19 cellular contexts compared by ENCODE assay signal in the genomic region with DNA sequence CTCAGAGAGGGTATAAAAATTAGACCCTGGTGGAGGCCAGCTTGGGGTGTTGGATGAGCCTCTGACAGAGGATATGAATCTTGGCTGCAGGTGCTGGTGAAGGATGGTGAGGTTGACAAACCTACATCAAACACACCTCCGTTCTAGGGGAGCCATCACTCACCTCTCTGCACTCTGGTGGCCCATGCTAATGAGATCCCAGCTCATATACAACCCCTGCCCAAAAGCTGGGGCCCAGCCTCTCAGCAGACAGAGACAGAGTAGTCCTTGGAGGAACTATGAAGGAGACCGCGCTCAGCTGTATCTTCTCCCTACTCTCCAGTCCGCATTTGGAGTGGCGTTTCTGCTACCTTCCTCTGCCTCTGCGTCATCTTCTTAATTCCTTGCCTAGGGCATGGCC.
DNase-seq lines count a peak whose midpoint lies in the region; ATAC-seq and TF ChIP-seq lines count a peak whose summit lies in the region.
"Had no signal": no experiment of that assay in that cellular context is flagged by ENCODE, and none has a peak within 500 bp of the region (broad histone marks: within the 10 kb centered on the region; RNA-seq: fewer than 3 reads in every experiment).

No MANE protein-coding gene starts in this region.

- TF ChIP-seq EP300 in sigmoid colon (IDR thresholded peaks at IDR 0.05): no peak

- no peaks in the 10 kb centered on the region for H3K9me3 Mint-ChIP-seq in endodermal cell
- no peaks in the 10 kb centered on the region for H3K9me3 Mint-ChIP-seq in activated naive CD4-positive, alpha-beta T cell treated with anti-CD3 and anti-CD28 coated beads, Interleukin-2, amount 10 ng/mL, durations not matched to agents 7 days and 5 days
- H3K9me3 Mint-ChIP-seq: CD4-positive, alpha-beta T cell; CD8-positive, alpha-beta memory T cell; HFFc6 had no signal

- H3K4me3 ChIP-seq in endodermal cell (ENCODE audit: low read length) (no peak overlapping the region), sigmoid colon (no peak overlapping the region), vagina (no peak overlapping the region)
- H3K4me3 ChIP-seq: BLaER1 treated with 17β-estradiol and CSF1 and Interleukin-3, amounts not matched to agents 10 nM and 100 nM; GM12878; HAP-1 had no signal

- DNase-seq in endodermal cell: peak; percentile 27
- peak; percentile 40 for DNase-seq in sigmoid colon
- DNase-seq in vagina (ENCODE audit: extremely low spot score in 2 of 2): peak; percentile 27 to 55
- no peak for DNase-seq in activated naive CD4-positive, alpha-beta T cell treated with anti-CD3 and anti-CD28 coated beads, Interleukin-2, amount 10 ng/mL, durations not matched to agents 7 days and 5 days
- DNase-seq in 8988T: no peak
- DNase-seq: BE2C; CD4-positive, alpha-beta T cell; CD8-positive, alpha-beta memory T cell; DMS 273 treated with DMSO at 0.1 percent for 48 hours; DMS79; EL; GDM1; GOT3; HFFc6 had no signal

- peaks cover 15% of the 10 kb centered on the region for H3K27me3 Mint-ChIP-seq in endodermal cell (ENCODE audit: insufficient read depth)
- H3K27me3 Mint-ChIP-seq in activated naive CD4-positive, alpha-beta T cell treated with anti-CD3 and anti-CD28 coated beads, Interleukin-2, amount 10 ng/mL, durations not matched to agents 7 days and 5 days: peaks cover 15% of the 10 kb centered on the region

- peaks cover 5% of the 10 kb centered on the region for H3K27me3 ChIP-seq in endodermal cell (ENCODE audit: control insufficient read depth, insufficient read depth, low read length, poor library complexity, severe bottlenecking)
- no peaks in the 10 kb centered on the region for H3K27me3 ChIP-seq in sigmoid colon
- no peaks in the 10 kb centered on the region for H3K27me3 ChIP-seq in vagina
- H3K27me3 ChIP-seq: BE2C; BLaER1 treated with 17β-estradiol and CSF1 and Interleukin-3, amounts not matched to agents 10 nM and 100 nM had no signal

- H3K36me3 ChIP-seq in endodermal cell (ENCODE audit: control insufficient read depth, insufficient read depth, low read length) (no peaks in the 10 kb centered on the region), sigmoid colon (no peaks in the 10 kb centered on the region), vagina (no peaks in the 10 kb centered on the region)
- H3K36me3 ChIP-seq: BE2C; BLaER1 treated with 17β-estradiol and CSF1 and Interleukin-3, amounts not matched to agents 10 nM and 100 nM; HAP-1 had no signal

- no peaks in the 10 kb centered on the region for H3K4me1 ChIP-seq in endodermal cell (ENCODE audit: control insufficient read depth, insufficient read depth, low read length)
- no peaks in the 10 kb centered on the region for H3K4me1 ChIP-seq in sigmoid colon
- H3K4me1 ChIP-seq in vagina: no peaks in the 10 kb centered on the region
- H3K4me1 ChIP-seq: BE2C; BLaER1 treated with 17β-estradiol and CSF1 and Interleukin-3, amounts not matched to agents 10 nM and 100 nM; HAP-1 had no signal

- no peak for TF ChIP-seq CTCF in endodermal cell (conservative IDR thresholded peaks at IDR 0.05)
- TF ChIP-seq CTCF in sigmoid colon (IDR thresholded peaks at IDR 0.05): no peak
- no peak for TF ChIP-seq CTCF in vagina (IDR thresholded peaks at IDR 0.05)

- intact Hi-C loops in sigmoid colon (cut with DNase I) (no loop called here), vagina (cut with DNase I) (no loop called here)

- H3K36me3 Mint-ChIP-seq in endodermal cell (ENCODE audit: low read depth): no peaks in the 10 kb centered on the region
- no peaks in the 10 kb centered on the region for H3K36me3 Mint-ChIP-seq in activated naive CD4-positive, alpha-beta T cell treated with anti-CD3 and anti-CD28 coated beads, Interleukin-2, amount 10 ng/mL, durations not matched to agents 7 days and 5 days
- H3K36me3 Mint-ChIP-seq: CD14-positive monocyte; CD8-positive, alpha-beta memory T cell had no signal

- WGBS in endodermal cell (ENCODE audit: insufficient coverage in 1 of 2, insufficient read length in 1 of 2), 2 experiments: 90 to 92% methylated on average over 3 to 6 of the region's 6 CpGs
- 82 to 86% methylated on average over 6 of the region's 6 CpGs for WGBS in sigmoid colon, 2 donors

- H3K4me1 Mint-ChIP-seq in endodermal cell: no peaks in the 10 kb centered on the region
- no peaks in the 10 kb centered on the region for H3K4me1 Mint-ChIP-seq in activated naive CD4-positive, alpha-beta T cell treated with anti-CD3 and anti-CD28 coated beads, Interleukin-2, amount 10 ng/mL, durations not matched to agents 7 days and 5 days
- H3K4me1 Mint-ChIP-seq: CD14-positive monocyte; CD8-positive, alpha-beta memory T cell had no signal

- no peak overlapping the region for H3K27ac Mint-ChIP-seq in endodermal cell
- H3K27ac Mint-ChIP-seq in activated naive CD4-positive, alpha-beta T cell treated with anti-CD3 and anti-CD28 coated beads, Interleukin-2, amount 10 ng/mL, durations not matched to agents 7 days and 5 days: no peak overlapping the region
- H3K27ac Mint-ChIP-seq: CD4-positive, alpha-beta T cell; CD8-positive, alpha-beta memory T cell; HFFc6 had no signal

- H3K9me3 ChIP-seq in endodermal cell (ENCODE audit: control insufficient read depth, low read length): no peaks in the 10 kb centered on the region
- no peaks in the 10 kb centered on the region for H3K9me3 ChIP-seq in sigmoid colon
- H3K9me3 ChIP-seq in vagina: no peaks in the 10 kb centered on the region
- H3K9me3 ChIP-seq: BE2C, HAP-1 had no signal

- no peak for ATAC-seq in GM21515 (IDR thresholded peaks at IDR 0.05; ENCODE audit: unreplicated experiment)
- ATAC-seq: GM12878 had no signal

- no peak for TF ChIP-seq POLR2A in sigmoid colon (IDR thresholded peaks at IDR 0.05)
- no peak for TF ChIP-seq POLR2A in vagina (IDR thresholded peaks at IDR 0.05)

- no peak overlapping the region for H3K9ac ChIP-seq in endodermal cell (ENCODE audit: extremely low read depth, low read length, poor library complexity, severe bottlenecking)
- H3K9ac ChIP-seq: BLaER1 treated with 17β-estradiol and CSF1 and Interleukin-3, amounts not matched to agents 10 nM and 100 nM had no signal

- CTCF ChIA-PET in activated naive CD4-positive, alpha-beta T cell treated with anti-CD3 and anti-CD28 coated beads, Interleukin-2, amount 10 ng/mL, durations not matched to agents 7 days and 5 days (lab: Charles Lee): no interaction called here

- H3K27ac ChIP-seq in endodermal cell (ENCODE audit: low read depth, low read length) (no peak overlapping the region), sigmoid colon (no peak overlapping the region), vagina (no peak overlapping the region)
- H3K27ac ChIP-seq: BLaER1 treated with 17β-estradiol and CSF1 and Interleukin-3, amounts not matched to agents 10 nM and 100 nM had no signal

- H3K4me3 Mint-ChIP-seq in endodermal cell: no peak overlapping the region
- H3K4me3 Mint-ChIP-seq in activated naive CD4-positive, alpha-beta T cell treated with anti-CD3 and anti-CD28 coated beads, Interleukin-2, amount 10 ng/mL, durations not matched to agents 7 days and 5 days: no peak overlapping the region
- H3K4me3 Mint-ChIP-seq: CD14-positive monocyte; CD4-positive, alpha-beta T cell; CD8-positive, alpha-beta memory T cell; HFFc6 had no signal

Comparison
In these comparisons a context has a peak if more than half of its experiments do, and no peak if none do; other contexts are left out.
1. DNase-seq: peak in endodermal cell (single experiment), sigmoid colon (single experiment) and vagina (2 of 2); none in activated naive CD4-positive, alpha-beta T cell treated with anti-CD3 and anti-CD28 coated beads, Interleukin-2, amount 10 ng/mL, durations not matched to agents 7 days and 5 days (single experiment) and 8988T (single experiment).